Comparison of ENCODE assay signal across 7 cellular contexts in the genomic region with DNA sequence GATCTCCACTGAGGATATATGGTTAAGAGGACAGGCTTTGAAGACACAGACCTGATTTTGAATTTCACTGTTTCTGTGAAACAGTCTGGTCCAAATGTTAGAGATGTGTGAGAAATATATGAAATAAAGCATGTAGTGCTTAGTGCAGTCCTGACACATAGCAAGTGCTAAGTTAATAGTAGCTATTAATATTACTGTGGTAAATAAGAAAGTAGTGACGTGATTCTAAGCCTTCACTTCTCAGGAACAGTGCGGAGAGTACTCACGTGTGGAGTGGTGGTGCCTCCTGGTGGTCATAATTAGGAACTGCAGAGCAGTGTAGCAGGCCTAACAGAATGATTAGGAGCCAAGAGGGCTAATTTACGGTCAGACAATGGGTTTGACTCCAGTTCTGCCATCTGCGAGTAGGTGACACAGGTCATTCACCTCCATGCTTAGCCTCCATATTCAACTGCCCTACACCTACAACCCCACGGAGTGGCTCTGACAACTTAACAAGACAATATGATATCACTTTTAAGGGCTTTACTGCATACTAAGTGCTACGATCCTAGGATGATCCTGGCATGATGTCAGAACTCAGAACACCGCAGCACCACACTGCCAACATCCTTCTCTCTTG.
DNase-seq lines count a peak whose midpoint lies in the region; ATAC-seq and TF ChIP-seq lines count a peak whose summit lies in the region.

No MANE protein-coding gene starts in this region.

- peak; percentile 15 for DNase-seq in NCI-H446 treated with DMSO at 0.1 percent for 48 hours (lab: John Stamatoyannopoulos, UW)
- peak; percentile 92 for DNase-seq in activated CD4-positive, alpha-beta T cell treated with anti-CD3 and anti-CD28 coated beads, Interleukin-2, amount 10 ng/mL, durations not matched to agents 24 days and 14 days
- DNase-seq in dermis blood vessel endothelial cell, result peak; percentile 89
- no peak for DNase-seq in lower lobe of right lung
- peak; percentile 71 for DNase-seq in stimulated activated CD8-positive, alpha-beta memory T cell treated with anti-CD3 and anti-CD28 coated beads, Interleukin-15, amount 100 ng/mL, for 1 hour (ENCODE audit: low read depth)

- peak overlapping the region; percentile 13 for H3K27ac Mint-ChIP-seq in activated CD4-positive, alpha-beta T cell treated with anti-CD3 and anti-CD28 coated beads, Interleukin-2, amount 10 ng/mL, durations not matched to agents 24 days and 14 days

- peaks cover 6% of the 10 kb centered on the region for H3K4me1 ChIP-seq in lower lobe of right lung

- H3K27ac ChIP-seq in lower lobe of right lung, result no peak overlapping the region

- H3K27me3 Mint-ChIP-seq in activated CD4-positive, alpha-beta T cell treated with anti-CD3 and anti-CD28 coated beads, Interleukin-2, amount 10 ng/mL, durations not matched to agents 24 days and 14 days, result peaks cover 2% of the 10 kb centered on the region

- H3K9me3 ChIP-seq in lower lobe of right lung, result no peaks in the 10 kb centered on the region

- H3K4me3 ChIP-seq in lower lobe of right lung, result no peak overlapping the region

- H3K27me3 ChIP-seq in lower lobe of right lung (ENCODE audit: low read depth), result no peaks in the 10 kb centered on the region

- peak; percentile 82 for ATAC-seq in GM18498 (IDR thresholded peaks at IDR 0.05; ENCODE audit: unreplicated experiment)
- ATAC-seq in HG03175 (IDR thresholded peaks at IDR 0.05; ENCODE audit: unreplicated experiment), result peak; percentile 71
- ATAC-seq in lower lobe of right lung, result peak; percentile 93 to 94

- peak; percentile 99 for TF ChIP-seq CTCF in lower lobe of right lung (IDR thresholded peaks at IDR 0.05)

- intact Hi-C loops in activated CD4-positive, alpha-beta T cell treated with anti-CD3 and anti-CD28 coated beads, Interleukin-2, amount 10 ng/mL, durations not matched to agents 24 days and 14 days (cut with micrococcal nuclease), result loop anchor here (1.0 to 5.0 kb wide), 5 partner anchors 24 to 542 kb away; no protein-coding TSS in a partner anchor
- intact Hi-C loops in lower lobe of right lung (cut with DNase I), result loop anchor here (10.0 kb wide), 1 partner anchor 326 kb away; no protein-coding TSS in a partner anchor

- no peaks in the 10 kb centered on the region for H3K36me3 ChIP-seq in lower lobe of right lung

- H3K36me3 Mint-ChIP-seq in activated CD4-positive, alpha-beta T cell treated with anti-CD3 and anti-CD28 coated beads, Interleukin-2, amount 10 ng/mL, durations not matched to agents 24 days and 14 days (ENCODE audit: low read depth), result no peaks in the 10 kb centered on the region

- H3K9me3 Mint-ChIP-seq in activated CD4-positive, alpha-beta T cell treated with anti-CD3 and anti-CD28 coated beads, Interleukin-2, amount 10 ng/mL, durations not matched to agents 24 days and 14 days, result no peaks in the 10 kb centered on the region

- no peak overlapping the region for H3K4me3 Mint-ChIP-seq in activated CD4-positive, alpha-beta T cell treated with anti-CD3 and anti-CD28 coated beads, Interleukin-2, amount 10 ng/mL, durations not matched to agents 24 days and 14 days

- peaks cover 21% of the 10 kb centered on the region for H3K4me1 Mint-ChIP-seq in activated CD4-positive, alpha-beta T cell treated with anti-CD3 and anti-CD28 coated beads, Interleukin-2, amount 10 ng/mL, durations not matched to agents 24 days and 14 days
